In the genomic region with DNA sequence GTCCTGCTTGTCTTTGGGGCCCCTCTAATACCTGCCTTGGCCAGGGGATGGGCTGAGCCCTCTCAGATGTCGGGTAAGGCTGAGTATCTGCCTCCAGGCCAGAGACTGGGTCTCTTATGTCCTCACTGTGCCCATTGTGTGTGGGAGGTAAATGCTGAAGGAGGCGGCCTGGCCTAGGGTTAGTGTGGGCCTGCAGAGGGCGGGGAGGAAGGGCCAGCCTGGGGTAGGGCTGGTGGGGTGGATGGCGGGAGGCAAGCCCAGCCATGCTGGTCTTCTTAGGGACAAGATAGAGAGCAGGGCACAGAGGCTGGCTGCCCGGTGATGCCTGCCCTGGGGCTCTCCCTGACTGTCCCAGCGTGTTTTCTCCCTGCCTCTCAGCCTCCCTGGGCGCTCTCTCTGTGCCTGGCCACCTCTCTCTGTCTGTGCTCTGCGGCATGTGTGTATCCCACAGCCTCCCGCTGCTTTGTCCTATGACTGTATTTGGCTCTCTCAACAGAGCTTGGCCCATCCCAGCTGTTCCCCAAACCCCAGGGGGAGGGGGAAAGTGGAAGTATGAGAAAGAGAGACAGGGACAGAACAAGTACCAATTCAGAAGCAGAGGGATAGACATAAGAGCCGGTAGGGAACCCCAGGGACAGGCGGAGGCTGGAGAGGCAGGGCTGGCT, we compare ENCODE assay signal across 11 cellular contexts. TPM values are rescaled to one million over a fixed set of nuclear protein-coding genes. Genes with fewer than 3 reads are reported as not detected.
DNase-seq lines count a peak whose midpoint lies in the region; ATAC-seq and TF ChIP-seq lines count a peak whose summit lies in the region.
"Had no signal": no experiment of that assay in that cellular context is flagged by ENCODE, and none has a peak within 500 bp of the region (broad histone marks: within the 10 kb centered on the region; RNA-seq: fewer than 3 reads in every experiment).

No MANE protein-coding gene starts in this region.

- no peaks in the 10 kb centered on the region for H3K4me1 ChIP-seq in right lobe of liver
- H3K4me1 ChIP-seq in stomach, result peaks cover 12 to 56% (median 24%) of the 10 kb centered on the region in 4 donors

- ATAC-seq in right lobe of liver (peak in 3 of 4 donors; percentile 5 to 17 (median 9)), HG03469 (IDR thresholded peaks at IDR 0.05; ENCODE audit: unreplicated experiment) (no peak), HG02840 (IDR thresholded peaks at IDR 0.05; ENCODE audit: low FRiP score, unreplicated experiment) (no peak), GM19467 (IDR thresholded peaks at IDR 0.05; ENCODE audit: unreplicated experiment) (no peak)
- ATAC-seq: activated CD4-positive, alpha-beta T cell treated with anti-CD3 and anti-CD28 coated beads for 36 hours had no signal

- H3K27me3 ChIP-seq in MG63, result peaks cover 11% of the 10 kb centered on the region
- H3K27me3 ChIP-seq in right lobe of liver, result no peaks in the 10 kb centered on the region
- H3K27me3 ChIP-seq in stomach, result peaks cover 0 to 21% (median 0%) of the 10 kb centered on the region in 3 donors
- H3K27me3 ChIP-seq: Peyer's patch, thyroid gland had no signal

- DNase-seq in MG63 (peak; percentile 60), cardiac fibroblast (ENCODE audit: low read depth in 2 of 2) (peak; percentile 18 to 32), right lobe of liver (no peak), stomach (no peak)
- no peak for DNase-seq in activated effector memory CD4-positive, alpha-beta T cell treated with Interleukin-2 at 50 U/mL for 16 hours
- DNase-seq: activated CD4-positive, alpha-beta T cell treated with anti-CD3 and anti-CD28 coated beads for 36 hours; Peyer's patch; thyroid gland had no signal

- no peaks in the 10 kb centered on the region for H3K36me3 ChIP-seq in MG63
- H3K36me3 ChIP-seq in right lobe of liver, result no peaks in the 10 kb centered on the region
- H3K36me3 ChIP-seq in stomach, result no peaks in the 10 kb centered on the region
- H3K36me3 ChIP-seq: Peyer's patch, thyroid gland had no signal

- H3K27ac ChIP-seq in right lobe of liver, result peak overlapping the region in 1 of 3 donors; percentile 21
- H3K27ac ChIP-seq in stomach, result peak overlapping the region in 4 of 5 donors; percentile 41 to 69 (median 56)
- H3K27ac ChIP-seq: thyroid gland had no signal

- H3K4me3 ChIP-seq in MG63, result no peak overlapping the region
- no peak overlapping the region for H3K4me3 ChIP-seq in cardiac fibroblast (replicated peaks in 1 of 2; ENCODE audit: low read depth in 2 of 2, low read length in 2 of 2)
- no peak overlapping the region for H3K4me3 ChIP-seq in right lobe of liver
- H3K4me3 ChIP-seq in stomach, result no peak overlapping the region
- H3K4me3 ChIP-seq: Peyer's patch, thyroid gland had no signal

- no peak for TF ChIP-seq POLR2A in right lobe of liver (IDR thresholded peaks at IDR 0.05)
- TF ChIP-seq POLR2A in stomach (IDR thresholded peaks at IDR 0.05), result no peak

- TF ChIP-seq EP300 in stomach (IDR thresholded peaks at IDR 0.05), result no peak

- TF ChIP-seq CTCF in cardiac fibroblast (IDR thresholded peaks at IDR 0.05; ENCODE audit: low read depth, low read length), result no peak
- TF ChIP-seq CTCF in right lobe of liver (IDR thresholded peaks at IDR 0.05), result no peak
- no peak for TF ChIP-seq CTCF in stomach (IDR thresholded peaks at IDR 0.05)

- H3K9me3 ChIP-seq in MG63, result no peaks in the 10 kb centered on the region
- no peaks in the 10 kb centered on the region for H3K9me3 ChIP-seq in right lobe of liver
- no peaks in the 10 kb centered on the region for H3K9me3 ChIP-seq in stomach
- H3K9me3 ChIP-seq: Peyer's patch, thyroid gland had no signal

- intact Hi-C loops in right lobe of liver (cut with DNase I), result no loop called here
- intact Hi-C loops in stomach (cut with DNase I; ENCODE audit: low total_unique reads), result no loop called here

- WGBS in right lobe of liver (ENCODE audit: insufficient coverage, low coverage, low lambda C conversion rate, missing lambda C conversion rate), result 73% methylated on average over 5 of the region's 11 CpGs
- WGBS in stomach, 5 donors, result 45 to 67% (median 61%) methylated on average over 8 to 11 of the region's 11 CpGs

RNA-seq across cellular contexts. Expression of a gene that starts 57.0 kb away (rescaled TPM):
- not detected in 2 replicates for total RNA-seq in MG63 (2014; rRNA removed; shearing (Covaris generic); ENCODE audit: low replicate concordance)
- total RNA-seq in right lobe of liver (10 to 100 TPM; 11.2 to 46.3 (median 22.8) TPM), stomach (100 to 1,000 TPM in 2 of 5 donors, 10 to 100 TPM in 2, 1 to 10 TPM in 1; 3.5 to 548 (median 35.8) TPM)
- 10 to 100 TPM in 2 of 3 donors, 1 to 10 TPM in 1; 4.7 to 17.8 (median 14.1) TPM for polyA plus RNA-seq in stomach

Comparison
In these comparisons a context has a peak if more than half of its experiments do, and no peak if none do; other contexts are left out.
1. DNase-seq: peak in MG63 (single experiment) and cardiac fibroblast (2 of 2); none in right lobe of liver (0 of 3), stomach (single experiment) and activated effector memory CD4-positive, alpha-beta T cell treated with Interleukin-2 at 50 U/mL for 16 hours (single experiment).
2. ATAC-seq: peak in right lobe of liver (3 of 4); none in HG03469 (single experiment), HG02840 (single experiment) and GM19467 (single experiment).